29 cellular contexts compared by ENCODE assay signal in genomic region chr5:68958428-68958827, GRCh38.
"Had no signal": no experiment of that assay in that cellular context is flagged by ENCODE, and none has a peak within 500 bp of the region (broad histone marks: within the 10 kb centered on the region; RNA-seq: fewer than 3 reads in every experiment).

No MANE protein-coding gene starts in this region.

- H3K4me2 ChIP-seq: smooth muscle cell had no signal

- H3K4me1 Mint-ChIP-seq: stimulated activated naive CD8-positive, alpha-beta T cell treated with anti-CD3 and anti-CD28 coated beads, Interleukin-15, amount 100 ng/mL, for 72 hours had no signal

- H3K36me3 ChIP-seq: colonic mucosa, gastrocnemius medialis, suprapubic skin, transverse colon, upper lobe of right lung, vagina had no signal

- H3K9me3 ChIP-seq: colonic mucosa, gastrocnemius medialis, mucosa of descending colon, suprapubic skin, transverse colon, upper lobe of right lung, vagina had no signal

- DNase-seq: colonic mucosa; effector CD8-positive, alpha-beta T cell; endodermal cell; foreskin fibroblast; gastrocnemius medialis; head of caudate nucleus; left cardiac atrium; mesenchymal stem cell; mucosa of descending colon; naive thymus-derived CD4-positive, alpha-beta T cell; nephron progenitor cell; nucleus accumbens; posterior cingulate gyrus; stimulated activated CD4-positive, alpha-beta T cell treated with anti-CD3 and anti-CD28 coated beads, Interleukin-12 subunit alpha, Interleukin-12 subunit beta, amount 100 ng/mL, for 4 hours; stimulated activated CD4-positive, alpha-beta T cell treated with anti-CD3 and anti-CD28 coated beads, Interleukin-1b, Interleukin-23, amount 100 ng/mL, for 48 hours; stimulated activated CD4-positive, alpha-beta T cell treated with anti-CD3 and anti-CD28 coated beads, Interleukin-4, amount 100 ng/mL, for 1 hour; stimulated activated CD8-positive, alpha-beta memory T cell treated with anti-CD3 and anti-CD28 coated beads, Interleukin-4, amount 100 ng/mL, for 48 hours; stimulated activated naive CD4-positive, alpha-beta T cell; stimulated activated naive CD8-positive, alpha-beta T cell treated with anti-CD3 and anti-CD28 coated beads, Interleukin-15, amount 100 ng/mL, for 72 hours; transverse colon; upper lobe of right lung had no signal

- H3K9me3 Mint-ChIP-seq: dendritic cell treated with granulocyte-macrophage colony-stimulating factor and Interleukin-4, amounts not matched to agents 40 ng/mL and 50 ng/mL, for 4 days; endodermal cell; naive thymus-derived CD4-positive, alpha-beta T cell; nephron progenitor cell; stimulated activated naive CD8-positive, alpha-beta T cell treated with anti-CD3 and anti-CD28 coated beads, Interleukin-15, amount 100 ng/mL, for 72 hours had no signal

- H3K27me3 ChIP-seq: colonic mucosa, gastrocnemius medialis, suprapubic skin, transverse colon, upper lobe of right lung, vagina had no signal

- H3K4me1 ChIP-seq: colonic mucosa, upper lobe of right lung had no signal

- H3K36me3 Mint-ChIP-seq: mesothelial cell of epicardium; naive thymus-derived CD4-positive, alpha-beta T cell had no signal

- H3K4me3 ChIP-seq: colonic mucosa, gastrocnemius medialis, mucosa of descending colon, smooth muscle cell, suprapubic skin, transverse colon, upper lobe of right lung, vagina had no signal

- H3K27ac Mint-ChIP-seq: dendritic cell treated with granulocyte-macrophage colony-stimulating factor and Interleukin-4, amounts not matched to agents 40 ng/mL and 50 ng/mL, for 4 days; endodermal cell; mesothelial cell of epicardium; naive thymus-derived CD4-positive, alpha-beta T cell; nephron progenitor cell; stimulated activated naive CD8-positive, alpha-beta T cell treated with anti-CD3 and anti-CD28 coated beads, Interleukin-15, amount 100 ng/mL, for 72 hours had no signal

- H3K27ac ChIP-seq: colonic mucosa, epithelial cell of prostate, gastrocnemius medialis, suprapubic skin, transverse colon, upper lobe of right lung, vagina had no signal

- H3K4me3 Mint-ChIP-seq: dendritic cell treated with granulocyte-macrophage colony-stimulating factor and Interleukin-4, amounts not matched to agents 40 ng/mL and 50 ng/mL, for 4 days; endodermal cell; mesothelial cell of epicardium; naive thymus-derived CD4-positive, alpha-beta T cell; nephron progenitor cell; stimulated activated naive CD8-positive, alpha-beta T cell treated with anti-CD3 and anti-CD28 coated beads, Interleukin-15, amount 100 ng/mL, for 72 hours had no signal

- ATAC-seq: esophagus mucosa; gastrocnemius medialis; left cardiac atrium; mucosa of descending colon; naive thymus-derived CD4-positive, alpha-beta T cell; sciatic nerve; stimulated activated naive CD8-positive, alpha-beta T cell treated with anti-CD3 and anti-CD28 coated beads, Interleukin-15, amount 100 ng/mL, for 72 hours; upper lobe of right lung had no signal

- H3K27me3 Mint-ChIP-seq: dendritic cell treated with granulocyte-macrophage colony-stimulating factor and Interleukin-4, amounts not matched to agents 40 ng/mL and 50 ng/mL, for 4 days; stimulated activated naive CD8-positive, alpha-beta T cell treated with anti-CD3 and anti-CD28 coated beads, Interleukin-15, amount 100 ng/mL, for 72 hours had no signal
